1 cellular context compared by ENCODE assay signal in the genomic region with DNA sequence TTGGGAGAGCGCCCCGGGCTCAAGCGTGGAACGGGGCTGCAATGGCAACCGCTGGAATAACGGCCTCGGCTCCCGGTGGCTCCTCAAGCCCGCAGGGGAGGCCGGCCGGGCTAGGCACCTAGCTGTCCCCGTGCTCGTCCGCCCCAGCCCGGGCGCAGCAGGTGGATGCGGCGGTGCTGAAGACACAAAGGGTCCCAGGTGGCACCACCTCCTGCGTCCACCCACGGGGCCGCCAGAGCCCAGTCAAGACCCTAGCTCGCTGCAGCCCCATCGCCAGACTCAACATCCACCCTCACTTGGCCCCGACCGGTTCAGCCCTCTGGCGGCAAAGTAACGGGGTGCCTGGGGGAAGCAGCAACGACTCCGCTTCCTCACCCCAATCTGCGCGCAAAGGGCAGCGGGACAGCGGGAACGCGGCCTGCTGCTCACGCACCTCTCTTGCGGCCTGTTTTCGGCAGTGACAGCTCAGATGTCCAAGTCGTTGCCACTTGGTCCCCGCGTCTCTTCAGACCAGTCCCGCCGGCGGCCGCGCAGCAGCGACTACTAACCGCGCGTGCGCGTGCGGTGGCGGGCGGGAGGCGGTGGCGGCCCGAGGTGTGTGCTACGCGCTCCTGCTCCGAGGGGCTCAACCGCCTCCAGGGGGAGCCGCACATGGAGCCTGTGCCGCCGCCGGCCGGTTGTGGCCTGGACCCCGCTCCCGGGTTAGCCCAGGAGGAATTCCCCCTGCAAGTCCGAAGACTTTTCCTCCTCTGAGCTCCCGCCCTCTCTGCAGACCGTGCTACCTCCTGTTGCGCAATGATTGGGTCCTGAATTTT.
TF ChIP-seq lines count a peak whose summit lies in the region.

Gene CLGN, minus strand, starts transcription at position 545 of the 815 bp plus-strand sequence. CDS start 14,570 bp downstream, outside the sequence.

TF ChIP-seq in SK-N-SH treated with all-trans-retinoic acid at 6 μM for 48 hours, 23 proteins besides CTCF, POLR2A, EP300 and RAD21 (continued from another document):
- TF ChIP-seq PATZ1 (CRISPR knock-in tag; IDR thresholded peaks at IDR 0.05; ENCODE audit: borderline replicate concordance): no peak
